ENCODE assay signal across 14 cellular contexts in the genomic region with DNA sequence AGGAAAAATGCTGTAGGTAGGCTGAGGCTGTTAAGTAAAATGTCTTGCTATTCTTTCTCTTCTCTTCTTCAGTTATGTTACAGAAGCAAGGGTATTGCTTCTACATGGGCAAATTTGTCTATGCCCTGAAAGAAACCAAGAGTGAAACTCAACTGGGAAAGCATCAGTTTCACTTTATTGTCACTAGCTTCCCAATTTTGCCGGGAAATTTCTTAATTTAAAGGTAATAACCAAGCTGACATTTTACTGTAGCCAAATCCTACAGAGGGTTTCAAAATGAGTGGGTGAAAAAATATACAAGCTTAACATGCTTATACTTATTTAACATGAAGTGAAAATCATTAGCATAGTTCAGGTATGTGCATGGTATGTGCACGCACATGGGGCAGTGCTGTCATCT. TPM values are rescaled to one million over a fixed set of nuclear protein-coding genes. Genes with fewer than 3 reads are reported as not detected.
A peak's percentile ranks its signal among the peaks of the same experiment; 100 is the strongest.
DNase-seq lines count a peak whose midpoint lies in the region; ATAC-seq and TF ChIP-seq lines count a peak whose summit lies in the region.
"Had no signal": no experiment of that assay in that cellular context is flagged by ENCODE, and none has a peak within 500 bp of the region (broad histone marks: within the 10 kb centered on the region; RNA-seq: fewer than 3 reads in every experiment).

No MANE protein-coding gene starts in this region.

- peaks cover 31% of the 10 kb centered on the region for H3K4me1 ChIP-seq in mammary epithelial cell (ENCODE audit: insufficient read depth, low read length)
- peaks cover 81% of the 10 kb centered on the region for H3K4me1 ChIP-seq in OCI-LY3 (ENCODE audit: low read length)
- peaks cover 21% of the 10 kb centered on the region for H3K4me1 ChIP-seq in effector memory CD4-positive, alpha-beta T cell (ENCODE audit: control insufficient read depth, insufficient read depth, low read length, poor library complexity, severe bottlenecking)
- peaks cover 47 to 62% (median 57%) of the 10 kb centered on the region in 4 donors for H3K4me1 ChIP-seq in upper lobe of left lung

- no peak overlapping the region for H3K27ac ChIP-seq in mammary epithelial cell (ENCODE audit: insufficient read depth, low read depth, low read length)
- peak overlapping the region; percentile 94 for H3K27ac ChIP-seq in OCI-LY3 (ENCODE audit: low read length)
- H3K27ac ChIP-seq in effector memory CD4-positive, alpha-beta T cell (ENCODE audit: insufficient read depth, low read length, poor library complexity, severe bottlenecking) = peak overlapping the region; percentile 3
- peak overlapping the region in 3 of 4 donors; percentile 8 to 48 (median 44) for H3K27ac ChIP-seq in upper lobe of left lung
- H3K27ac ChIP-seq: PC-9 had no signal

- peak overlapping the region; percentile 20 for H3K27ac Mint-ChIP-seq in MCF 10A (ENCODE audit: low read depth, unreplicated experiment)

- H3K4me1 Mint-ChIP-seq in MCF 10A (ENCODE audit: insufficient read depth, unreplicated experiment) = peaks cover 25% of the 10 kb centered on the region

- H3K4me3 ChIP-seq in mammary epithelial cell (replicated peaks in 1 of 3; ENCODE audit: insufficient read depth in 1 of 3, low read depth in 2 of 3, low read length in 3 of 3) = no peak overlapping the region
- peak overlapping the region; percentile 63 for H3K4me3 ChIP-seq in OCI-LY3 (ENCODE audit: low read length)
- H3K4me3 ChIP-seq in effector memory CD4-positive, alpha-beta T cell (ENCODE audit: insufficient read depth, low read depth, low read length, poor library complexity, severe bottlenecking) = no peak overlapping the region
- H3K4me3 ChIP-seq in upper lobe of left lung = peak overlapping the region in 1 of 4 donors; percentile 5
- H3K4me3 ChIP-seq: PC-9 had no signal

- H3K27me3 ChIP-seq in mammary epithelial cell (ENCODE audit: insufficient read depth, low read length) (no peaks in the 10 kb centered on the region), OCI-LY3 (ENCODE audit: low read depth, low read length) (no peaks in the 10 kb centered on the region), upper lobe of left lung (no peaks in the 10 kb centered on the region)
- H3K27me3 ChIP-seq in effector memory CD4-positive, alpha-beta T cell (replicated peaks; ENCODE audit: control insufficient read depth, insufficient read depth, low read length, poor library complexity, severe bottlenecking) = no peaks in the 10 kb centered on the region

- H3K9me3 ChIP-seq in mammary epithelial cell (replicated peaks; ENCODE audit: insufficient read depth, low read length) = no peaks in the 10 kb centered on the region
- peaks cover 5% of the 10 kb centered on the region; the same call in 1 of the 2 replicates for H3K9me3 ChIP-seq in OCI-LY3 (ENCODE audit: insufficient read depth, low read length)
- H3K9me3 ChIP-seq in effector memory CD4-positive, alpha-beta T cell (ENCODE audit: control insufficient read depth, low read length) = no peaks in the 10 kb centered on the region
- H3K9me3 ChIP-seq in upper lobe of left lung = no peaks in the 10 kb centered on the region

- H3K4me2 ChIP-seq in mammary epithelial cell (ENCODE audit: insufficient read depth, low read depth, low read length) (no peak overlapping the region), OCI-LY3 (ENCODE audit: low read length) (peak overlapping the region; percentile 78)

- POLR2A ChIA-PET in MCF 10A (lab: Yijun Ruan, JAX) = interaction anchor here (0.7 to 1.6 kb wide), 2 partner anchors 10 to 42 kb away, joined by 3 to 4 read pairs; no protein-coding TSS in a partner anchor

- H2AFZ ChIP-seq in mammary epithelial cell (ENCODE audit: low read depth, low read length) = no peak overlapping the region
- H2AFZ ChIP-seq in OCI-LY3 (ENCODE audit: low read depth, low read length) = no peak overlapping the region
- H2AFZ ChIP-seq: PC-9 had no signal

- no peak for DNase-seq in MCF 10A (ENCODE audit: unreplicated experiment)
- no peak for DNase-seq in mammary epithelial cell
- no peak for DNase-seq in effector memory CD4-positive, alpha-beta T cell
- no peak for DNase-seq in upper lobe of left lung
- no peak for DNase-seq in A172 (ENCODE audit: low spot score)
- DNase-seq in NCI-H345 treated with DMSO at 0.1 percent for 48 hours (lab: John Stamatoyannopoulos, UW; ENCODE audit: unreplicated experiment) = no peak
- DNase-seq: amygdala; GDM1; NCI-H1092 treated with DMSO at 0.1 percent for 48 hours; NCI-H2227 treated with DMSO at 0.1 percent for 48 hours; PC-9; stimulated activated CD4-positive, alpha-beta T cell treated with anti-CD3 and anti-CD28 coated beads, Interleukin-2, amount 100 ng/mL, for 24 hours had no signal

- peaks cover 14% of the 10 kb centered on the region for H3K36me3 ChIP-seq in mammary epithelial cell (ENCODE audit: insufficient read depth, low read length)
- peaks cover 49% of the 10 kb centered on the region for H3K36me3 ChIP-seq in OCI-LY3 (replicated peaks; ENCODE audit: low read depth, low read length)
- no peaks in the 10 kb centered on the region for H3K36me3 ChIP-seq in effector memory CD4-positive, alpha-beta T cell (ENCODE audit: control insufficient read depth, insufficient read depth, low read length)
- peaks cover 0 to 28% (median 8%) of the 10 kb centered on the region in 4 donors for H3K36me3 ChIP-seq in upper lobe of left lung

- CTCF ChIA-PET in MCF 10A (lab: Yijun Ruan, JAX) (no interaction called here), mammary epithelial cell (lab: Charles Lee; ENCODE audit: low non-redundant PET) (no interaction called here)

- H3K27me3 Mint-ChIP-seq in MCF 10A (ENCODE audit: insufficient read depth, unreplicated experiment) = no peaks in the 10 kb centered on the region

- intact Hi-C loops in MCF 10A (cut with micrococcal nuclease) (no loop called here), mammary epithelial cell (cut with micrococcal nuclease) (loop anchor here (5.0 kb wide), 3 partner anchors 86 to 144 kb away; partner anchors contain the start of gene PSMD14)

- no TSS peak for BruUV-seq in MCF 10A (replicated peaks; lab: Mats Ljungman, UMichigan)
- BruUV-seq in mammary epithelial cell (replicated peaks; lab: Mats Ljungman, UMichigan) = no TSS peak

- dilution Hi-C loops in mammary epithelial cell (cut with HindIII; ENCODE audit: low sequenced_read_pairs) = no loop called here

- ATAC-seq in upper lobe of left lung (ENCODE audit: low FRiP score in 2 of 2) (no peak), GM18861 (IDR thresholded peaks at IDR 0.05; ENCODE audit: unreplicated experiment) (no peak)

- in situ Hi-C loops in mammary epithelial cell (cut with MboI; ENCODE audit: low sequenced_read_pairs in 2 of 2) = no loop called here

- H3K36me3 Mint-ChIP-seq in MCF 10A (ENCODE audit: insufficient read depth, unreplicated experiment) = peaks cover 45% of the 10 kb centered on the region

- 100% methylated on average over 2 of the region's 2 CpGs for WGBS in mammary epithelial cell (ENCODE audit: low coverage, missing lambda C conversion rate)
- 80 to 81% methylated on average over 2 of the region's 2 CpGs for WGBS in upper lobe of left lung, 2 donors

- H3K79me2 ChIP-seq in mammary epithelial cell (ENCODE audit: insufficient read depth, low read length) = peaks cover 80% of the 10 kb centered on the region
- peaks cover 95% of the 10 kb centered on the region for H3K79me2 ChIP-seq in OCI-LY3 (ENCODE audit: low read length)

- peak overlapping the region; percentile 86 for H3K4me3 Mint-ChIP-seq in MCF 10A (ENCODE audit: unreplicated experiment)

- TF ChIP-seq CTCF in MCF 10A (IDR thresholded peaks at IDR 0.05; ENCODE audit: unreplicated experiment) (no peak), mammary epithelial cell (conservative IDR thresholded peaks at IDR 0.05 in 1 of 2, IDR thresholded peaks at IDR 0.05 in 1 of 2; ENCODE audit: extremely low read depth in 1 of 2, insufficient read depth in 1 of 2, low read depth in 1 of 2, low read length in 2 of 2) (no peak), OCI-LY3 (IDR thresholded peaks at IDR 0.05; ENCODE audit: low read depth, low read length) (no peak), upper lobe of left lung (IDR thresholded peaks at IDR 0.05) (no peak)

- TF ChIP-seq POLR2A in upper lobe of left lung (IDR thresholded peaks at IDR 0.05) = no peak

- H4K20me1 ChIP-seq in mammary epithelial cell (ENCODE audit: insufficient read depth, low read length) = no peaks in the 10 kb centered on the region
- H4K20me1 ChIP-seq in OCI-LY3 (ENCODE audit: insufficient read depth, low read length) = peaks cover 37% of the 10 kb centered on the region

- H3K9ac ChIP-seq in mammary epithelial cell (ENCODE audit: insufficient read depth, low read length) (no peak overlapping the region), OCI-LY3 (ENCODE audit: low read length) (peak overlapping the region; percentile 55)

- H3K9me3 Mint-ChIP-seq in MCF 10A (ENCODE audit: unreplicated experiment) = no peaks in the 10 kb centered on the region

- TF ChIP-seq EP300 in upper lobe of left lung (IDR thresholded peaks at IDR 0.05) = no peak

RNA-seq across cellular contexts. Expression of gene TANK, which starts 3.2 kb away (rescaled TPM):
- 62.0 and 79.6 TPM in 2 replicates for total RNA-seq in MCF 10A (2022)
- 10 to 100 TPM; 61.8 to 76.8 TPM for total RNA-seq in mammary epithelial cell
- polyA plus RNA-seq in mammary epithelial cell = 39.2 TPM
- 18.8 TPM for polyA minus RNA-seq in mammary epithelial cell
- 100 to 1,000 TPM in 2 of 6 donors, 10 to 100 TPM in 4; 41.9 to 214 (median 75.0) TPM for total RNA-seq in upper lobe of left lung
- 74.0 and 74.5 TPM in 2 replicates for total RNA-seq in A172 (2014; rRNA removed; shearing (Covaris generic))
